In the genomic region with DNA sequence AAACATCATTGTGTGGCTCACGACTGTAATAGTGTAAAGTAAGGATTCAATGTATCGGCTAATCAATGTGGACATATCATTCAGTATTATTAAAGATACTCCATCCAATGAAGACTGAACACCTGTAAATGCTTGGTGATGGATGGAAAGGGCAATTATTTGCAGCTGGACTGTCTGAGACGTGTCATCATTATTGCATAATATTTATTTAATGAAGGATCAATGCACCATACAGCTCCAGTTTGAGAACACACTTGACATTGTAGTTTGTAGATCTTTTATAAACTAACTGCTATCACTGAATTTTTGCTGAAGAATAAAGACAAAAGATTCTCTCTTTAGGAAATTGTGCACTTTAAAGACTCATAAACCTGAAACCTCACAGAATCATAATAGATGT, we compare ENCODE assay signal across 1 cellular context.
A peak's percentile ranks its signal among the peaks of the same experiment; 100 is the strongest.
TF ChIP-seq lines count a peak whose summit lies in the region.

No MANE protein-coding gene starts in this region.

TF ChIP-seq in liver, 16 proteins besides CTCF, POLR2A, EP300 and RAD21 (continued from another document):
- TF ChIP-seq, protein P1, sequence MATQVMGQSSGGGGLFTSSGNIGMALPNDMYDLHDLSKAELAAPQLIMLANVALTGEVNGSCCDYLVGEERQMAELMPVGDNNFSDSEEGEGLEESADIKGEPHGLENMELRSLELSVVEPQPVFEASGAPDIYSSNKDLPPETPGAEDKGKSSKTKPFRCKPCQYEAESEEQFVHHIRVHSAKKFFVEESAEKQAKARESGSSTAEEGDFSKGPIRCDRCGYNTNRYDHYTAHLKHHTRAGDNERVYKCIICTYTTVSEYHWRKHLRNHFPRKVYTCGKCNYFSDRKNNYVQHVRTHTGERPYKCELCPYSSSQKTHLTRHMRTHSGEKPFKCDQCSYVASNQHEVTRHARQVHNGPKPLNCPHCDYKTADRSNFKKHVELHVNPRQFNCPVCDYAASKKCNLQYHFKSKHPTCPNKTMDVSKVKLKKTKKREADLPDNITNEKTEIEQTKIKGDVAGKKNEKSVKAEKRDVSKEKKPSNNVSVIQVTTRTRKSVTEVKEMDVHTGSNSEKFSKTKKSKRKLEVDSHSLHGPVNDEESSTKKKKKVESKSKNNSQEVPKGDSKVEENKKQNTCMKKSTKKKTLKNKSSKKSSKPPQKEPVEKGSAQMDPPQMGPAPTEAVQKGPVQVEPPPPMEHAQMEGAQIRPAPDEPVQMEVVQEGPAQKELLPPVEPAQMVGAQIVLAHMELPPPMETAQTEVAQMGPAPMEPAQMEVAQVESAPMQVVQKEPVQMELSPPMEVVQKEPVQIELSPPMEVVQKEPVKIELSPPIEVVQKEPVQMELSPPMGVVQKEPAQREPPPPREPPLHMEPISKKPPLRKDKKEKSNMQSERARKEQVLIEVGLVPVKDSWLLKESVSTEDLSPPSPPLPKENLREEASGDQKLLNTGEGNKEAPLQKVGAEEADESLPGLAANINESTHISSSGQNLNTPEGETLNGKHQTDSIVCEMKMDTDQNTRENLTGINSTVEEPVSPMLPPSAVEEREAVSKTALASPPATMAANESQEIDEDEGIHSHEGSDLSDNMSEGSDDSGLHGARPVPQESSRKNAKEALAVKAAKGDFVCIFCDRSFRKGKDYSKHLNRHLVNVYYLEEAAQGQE (IDR thresholded peaks at IDR 0.05), result no peak
- TF ChIP-seq EGR1 (IDR thresholded peaks at IDR 0.05; ENCODE audit: low read depth in 2 of 2) (no peak), HNF4A (conservative IDR thresholded peaks at IDR 0.05) (peak; percentile 42 to 52), HNF4G (IDR thresholded peaks at IDR 0.05) (no peak), SP1 (IDR thresholded peaks at IDR 0.05) (no peak), RXRA (IDR thresholded peaks at IDR 0.05) (peak; percentile 23 to 33), YY1 (IDR thresholded peaks at IDR 0.05) (no peak), FOXA1 (IDR thresholded peaks at IDR 0.05) (no peak), JUND (IDR thresholded peaks at IDR 0.05) (no peak), TAF1 (conservative IDR thresholded peaks at IDR 0.05) (no peak), NR2F2 (IDR thresholded peaks at IDR 0.05) (no peak), GABPA (IDR thresholded peaks at IDR 0.05 in 1 of 2, conservative IDR thresholded peaks at IDR 0.05 in 1 of 2) (no peak)
- TF ChIP-seq, protein P2, sequence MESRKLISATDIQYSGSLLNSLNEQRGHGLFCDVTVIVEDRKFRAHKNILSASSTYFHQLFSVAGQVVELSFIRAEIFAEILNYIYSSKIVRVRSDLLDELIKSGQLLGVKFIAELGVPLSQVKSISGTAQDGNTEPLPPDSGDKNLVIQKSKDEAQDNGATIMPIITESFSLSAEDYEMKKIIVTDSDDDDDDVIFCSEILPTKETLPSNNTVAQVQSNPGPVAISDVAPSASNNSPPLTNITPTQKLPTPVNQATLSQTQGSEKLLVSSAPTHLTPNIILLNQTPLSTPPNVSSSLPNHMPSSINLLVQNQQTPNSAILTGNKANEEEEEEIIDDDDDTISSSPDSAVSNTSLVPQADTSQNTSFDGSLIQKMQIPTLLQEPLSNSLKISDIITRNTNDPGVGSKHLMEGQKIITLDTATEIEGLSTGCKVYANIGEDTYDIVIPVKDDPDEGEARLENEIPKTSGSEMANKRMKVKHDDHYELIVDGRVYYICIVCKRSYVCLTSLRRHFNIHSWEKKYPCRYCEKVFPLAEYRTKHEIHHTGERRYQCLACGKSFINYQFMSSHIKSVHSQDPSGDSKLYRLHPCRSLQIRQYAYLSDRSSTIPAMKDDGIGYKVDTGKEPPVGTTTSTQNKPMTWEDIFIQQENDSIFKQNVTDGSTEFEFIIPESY (IDR thresholded peaks at IDR 0.05), result no peak
- TF ChIP-seq, protein P3, sequence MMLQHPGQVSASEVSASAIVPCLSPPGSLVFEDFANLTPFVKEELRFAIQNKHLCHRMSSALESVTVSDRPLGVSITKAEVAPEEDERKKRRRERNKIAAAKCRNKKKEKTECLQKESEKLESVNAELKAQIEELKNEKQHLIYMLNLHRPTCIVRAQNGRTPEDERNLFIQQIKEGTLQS (IDR thresholded peaks at IDR 0.05), result peak; percentile 40
- TF ChIP-seq, protein P4, sequence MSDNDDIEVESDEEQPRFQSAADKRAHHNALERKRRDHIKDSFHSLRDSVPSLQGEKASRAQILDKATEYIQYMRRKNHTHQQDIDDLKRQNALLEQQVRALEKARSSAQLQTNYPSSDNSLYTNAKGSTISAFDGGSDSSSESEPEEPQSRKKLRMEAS (IDR thresholded peaks at IDR 0.05), result no peak
